Comparison of ENCODE assay signal across 36 cellular contexts in genomic region chr6:138331444-138331843, GRCh38. TPM values are rescaled to one million over a fixed set of nuclear protein-coding genes. Genes with fewer than 3 reads are reported as not detected.
"Had no signal": no experiment of that assay in that cellular context is flagged by ENCODE, and none has a peak within 500 bp of the region (broad histone marks: within the 10 kb centered on the region; RNA-seq: fewer than 3 reads in every experiment).

No MANE protein-coding gene starts in this region.

- H3K27me3 Mint-ChIP-seq: type B pancreatic cell had no signal

- H3K4me3 ChIP-seq: adrenal gland, body of pancreas, esophagus muscularis mucosa, heart right ventricle, pancreas, prostate gland, sigmoid colon, uterus had no signal

- H3K9me3 ChIP-seq: adrenal gland, body of pancreas, esophagus muscularis mucosa, heart right ventricle, pancreas, prostate gland, sigmoid colon, uterus had no signal

- ATAC-seq: activated CD8-positive, alpha-beta memory T cell treated with anti-CD3 and anti-CD28 coated beads, Interleukin-2, amount 10 ng/mL, durations not matched to agents 7 days and 5 days; activated CD8-positive, alpha-beta T cell treated with anti-CD3 and anti-CD28 coated beads, Interleukin-2, amount 10 ng/mL, durations not matched to agents 7 days and 5 days; body of pancreas; foreskin keratinocyte; heart right ventricle; naive thymus-derived CD4-positive, alpha-beta T cell; pancreas; stimulated activated effector memory CD8-positive, alpha-beta T cell treated with anti-CD3 and anti-CD28 coated beads, Interleukin-12 subunit alpha, Interleukin-12 subunit beta, amount 100 ng/mL, for 72 hours; T-helper 17 cell had no signal

- H3K27me3 ChIP-seq: adrenal gland, body of pancreas, esophagus muscularis mucosa, heart right ventricle, pancreas, sigmoid colon, uterus had no signal

- H3K36me3 Mint-ChIP-seq: activated CD8-positive, alpha-beta memory T cell treated with anti-CD3 and anti-CD28 coated beads, Interleukin-2, amount 10 ng/mL, durations not matched to agents 7 days and 5 days; activated naive CD8-positive, alpha-beta T cell treated with anti-CD3 and anti-CD28 coated beads for 36 hours; stimulated activated effector memory CD8-positive, alpha-beta T cell treated with anti-CD3 and anti-CD28 coated beads, Interleukin-12 subunit alpha, Interleukin-12 subunit beta, amount 100 ng/mL, for 72 hours had no signal

- H3K4me1 Mint-ChIP-seq: activated CD4-positive, alpha-beta T cell treated with anti-CD3 and anti-CD28 coated beads, Interleukin-2, amount 10 ng/mL, durations not matched to agents 7 days and 5 days; activated naive CD8-positive, alpha-beta T cell treated with anti-CD3 and anti-CD28 coated beads for 36 hours; naive thymus-derived CD4-positive, alpha-beta T cell; stimulated activated effector memory CD8-positive, alpha-beta T cell treated with anti-CD3 and anti-CD28 coated beads, Interleukin-12 subunit alpha, Interleukin-12 subunit beta, amount 100 ng/mL, for 72 hours; T-helper 17 cell had no signal

- H3K27ac Mint-ChIP-seq: activated CD4-positive, alpha-beta T cell treated with anti-CD3 and anti-CD28 coated beads, Interleukin-2, amount 10 ng/mL, durations not matched to agents 7 days and 5 days; activated CD8-positive, alpha-beta memory T cell treated with anti-CD3 and anti-CD28 coated beads, Interleukin-2, amount 10 ng/mL, durations not matched to agents 7 days and 5 days; activated CD8-positive, alpha-beta T cell treated with anti-CD3 and anti-CD28 coated beads, Interleukin-2, amount 10 ng/mL, durations not matched to agents 7 days and 5 days; activated naive CD4-positive, alpha-beta T cell treated with anti-CD3 and anti-CD28 coated beads for 36 hours; activated naive CD8-positive, alpha-beta T cell treated with anti-CD3 and anti-CD28 coated beads for 36 hours; naive thymus-derived CD4-positive, alpha-beta T cell; stimulated activated effector memory CD8-positive, alpha-beta T cell treated with anti-CD3 and anti-CD28 coated beads, Interleukin-12 subunit alpha, Interleukin-12 subunit beta, amount 100 ng/mL, for 72 hours; stimulated activated naive CD8-positive, alpha-beta T cell treated with anti-CD3 and anti-CD28 coated beads, Interleukin-15, Interleukin-2, amounts not matched to agents 100 ng/mL and 50 ng/mL, for 24 hours; T-helper 17 cell; type B pancreatic cell had no signal

- H3K4me3 Mint-ChIP-seq: activated CD4-positive, alpha-beta T cell treated with anti-CD3 and anti-CD28 coated beads, Interleukin-2, amount 10 ng/mL, durations not matched to agents 7 days and 5 days; activated CD8-positive, alpha-beta memory T cell treated with anti-CD3 and anti-CD28 coated beads, Interleukin-2, amount 10 ng/mL, durations not matched to agents 7 days and 5 days; activated CD8-positive, alpha-beta T cell treated with anti-CD3 and anti-CD28 coated beads, Interleukin-2, amount 10 ng/mL, durations not matched to agents 7 days and 5 days; activated naive CD4-positive, alpha-beta T cell treated with anti-CD3 and anti-CD28 coated beads for 36 hours; activated naive CD8-positive, alpha-beta T cell treated with anti-CD3 and anti-CD28 coated beads for 36 hours; naive thymus-derived CD4-positive, alpha-beta T cell; stimulated activated effector memory CD8-positive, alpha-beta T cell treated with anti-CD3 and anti-CD28 coated beads, Interleukin-12 subunit alpha, Interleukin-12 subunit beta, amount 100 ng/mL, for 72 hours; stimulated activated naive CD8-positive, alpha-beta T cell treated with anti-CD3 and anti-CD28 coated beads, Interleukin-15, Interleukin-2, amounts not matched to agents 100 ng/mL and 50 ng/mL, for 24 hours; T-helper 17 cell; type B pancreatic cell had no signal

- H3K9me3 Mint-ChIP-seq: activated CD4-positive, alpha-beta T cell treated with anti-CD3 and anti-CD28 coated beads, Interleukin-2, amount 10 ng/mL, durations not matched to agents 7 days and 5 days; activated naive CD4-positive, alpha-beta T cell treated with anti-CD3 and anti-CD28 coated beads for 36 hours; activated naive CD8-positive, alpha-beta T cell treated with anti-CD3 and anti-CD28 coated beads for 36 hours; stimulated activated effector memory CD8-positive, alpha-beta T cell treated with anti-CD3 and anti-CD28 coated beads, Interleukin-12 subunit alpha, Interleukin-12 subunit beta, amount 100 ng/mL, for 72 hours; type B pancreatic cell had no signal

- DNase-seq: activated CD4-positive, alpha-beta T cell treated with anti-CD3 and anti-CD28 coated beads for 1 hour; activated CD4-positive, alpha-beta T cell treated with anti-CD3 and anti-CD28 coated beads, Interleukin-2, amount 10 ng/mL, durations not matched to agents 7 days and 5 days; activated CD8-positive, alpha-beta memory T cell treated with anti-CD3 and anti-CD28 coated beads, Interleukin-2, amount 10 ng/mL, durations not matched to agents 7 days and 5 days; activated CD8-positive, alpha-beta T cell treated with anti-CD3 and anti-CD28 coated beads, Interleukin-2, amount 10 ng/mL, durations not matched to agents 7 days and 5 days; activated effector memory CD4-positive, alpha-beta T cell treated with anti-CD3 and anti-CD28 coated beads, Interleukin-2, amount 50 U/mL, for 16 hours; activated naive CD4-positive, alpha-beta T cell treated with anti-CD3 and anti-CD28 coated beads for 36 hours; activated naive CD8-positive, alpha-beta T cell treated with anti-CD3 and anti-CD28 coated beads for 36 hours; activated T-cell treated with anti-CD3 and anti-CD28 coated beads, Interleukin-2, amount 50 U/mL, for 48 hours; adrenal gland; aorta; body of pancreas; dermis blood vessel endothelial cell; effector CD4-positive, alpha-beta T cell; foreskin keratinocyte; heart right ventricle; midbrain; naive thymus-derived CD4-positive, alpha-beta T cell; nucleus accumbens; pancreas; retina; sigmoid colon; stimulated activated CD4-positive, alpha-beta T cell treated with anti-CD3 and anti-CD28 coated beads, Interleukin-4, amount 100 ng/mL, for 24 hours; substantia nigra; T-helper 17 cell; T1000; uterus had no signal

- H3K4me1 ChIP-seq: adrenal gland, body of pancreas, esophagus muscularis mucosa, foreskin keratinocyte, heart right ventricle, pancreas, prostate gland, sigmoid colon, uterus had no signal

- H3K36me3 ChIP-seq: adrenal gland, esophagus muscularis mucosa, prostate gland, sigmoid colon, uterus had no signal

- H3K27ac ChIP-seq: adrenal gland, body of pancreas, esophagus muscularis mucosa, foreskin keratinocyte, heart right ventricle, pancreas, sigmoid colon, uterus had no signal

RNA-seq across cellular contexts. Expression of gene SMIM28, which starts 46.3 kb away (rescaled TPM):
- total RNA-seq: activated CD4-positive, alpha-beta T cell treated with anti-CD3 and anti-CD28 coated beads, Interleukin-2, amount 10 ng/mL, durations not matched to agents 7 days and 5 days; activated CD8-positive, alpha-beta memory T cell treated with anti-CD3 and anti-CD28 coated beads, Interleukin-2, amount 10 ng/mL, durations not matched to agents 7 days and 5 days; activated CD8-positive, alpha-beta T cell treated with anti-CD3 and anti-CD28 coated beads, Interleukin-2, amount 10 ng/mL, durations not matched to agents 7 days and 5 days; activated naive CD4-positive, alpha-beta T cell treated with anti-CD3 and anti-CD28 coated beads for 36 hours; activated naive CD8-positive, alpha-beta T cell treated with anti-CD3 and anti-CD28 coated beads for 36 hours; adrenal gland; aorta; body of pancreas; dermis blood vessel endothelial cell; foreskin keratinocyte; glomerular endothelial cell; heart right ventricle; kidney epithelial cell; lower leg skin; naive thymus-derived CD4-positive, alpha-beta T cell; pancreas; prostate gland; T-helper 17 cell; uterus had no signal
- polyA plus RNA-seq: adrenal gland; aorta; foreskin keratinocyte; heart right ventricle; naive thymus-derived CD4-positive, alpha-beta T cell; neural cell; pancreas; thymus had no signal
